In genomic region chr15:25844542-25844941, GRCh38 we compare ENCODE assay signal across 1 cellular context.
TF ChIP-seq lines count a peak whose summit lies in the region.

No MANE protein-coding gene starts in this region.

TF ChIP-seq in H1, 55 proteins besides CTCF, POLR2A, EP300 and RAD21:
- TF ChIP-seq ATF3 (IDR thresholded peaks at IDR 0.05; ENCODE audit: insufficient read depth, low read depth, low read length): no peak
- TF ChIP-seq RBBP5 (IDR thresholded peaks at IDR 0.05; ENCODE audit: borderline replicate concordance, low read depth, low read length): no peak
- TF ChIP-seq SIRT6 (IDR thresholded peaks at IDR 0.05; ENCODE audit: low read length): no peak
- TF ChIP-seq GABPA (IDR thresholded peaks at IDR 0.05; ENCODE audit: borderline replicate concordance, insufficient read depth, low read length): no peak
- no peak for TF ChIP-seq YY1 (IDR thresholded peaks at IDR 0.05; ENCODE audit: low read depth, low read length)
- no peak for TF ChIP-seq JUND (IDR thresholded peaks at IDR 0.05; ENCODE audit: low read length)
- no peak for TF ChIP-seq HDAC6 (IDR thresholded peaks at IDR 0.05; ENCODE audit: low read depth, low read length)
- TF ChIP-seq TAF7 (optimal IDR thresholded peaks at IDR 0.05; ENCODE audit: borderline replicate concordance, low read depth, low read length): no peak
- TF ChIP-seq TCF12 (IDR thresholded peaks at IDR 0.05; ENCODE audit: low read depth, low read length): no peak
- TF ChIP-seq GTF2F1 (IDR thresholded peaks at IDR 0.05; ENCODE audit: borderline replicate concordance, low read depth, low read length): no peak
- TF ChIP-seq CREB1 (IDR thresholded peaks at IDR 0.05): no peak
- no peak for TF ChIP-seq JUN (IDR thresholded peaks at IDR 0.05; ENCODE audit: low read depth, low read length)
- TF ChIP-seq, protein P1, sequence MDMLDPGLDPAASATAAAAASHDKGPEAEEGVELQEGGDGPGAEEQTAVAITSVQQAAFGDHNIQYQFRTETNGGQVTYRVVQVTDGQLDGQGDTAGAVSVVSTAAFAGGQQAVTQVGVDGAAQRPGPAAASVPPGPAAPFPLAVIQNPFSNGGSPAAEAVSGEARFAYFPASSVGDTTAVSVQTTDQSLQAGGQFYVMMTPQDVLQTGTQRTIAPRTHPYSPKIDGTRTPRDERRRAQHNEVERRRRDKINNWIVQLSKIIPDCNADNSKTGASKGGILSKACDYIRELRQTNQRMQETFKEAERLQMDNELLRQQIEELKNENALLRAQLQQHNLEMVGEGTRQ (IDR thresholded peaks at IDR 0.05; ENCODE audit: low read length): no peak
- TF ChIP-seq, protein P2, sequence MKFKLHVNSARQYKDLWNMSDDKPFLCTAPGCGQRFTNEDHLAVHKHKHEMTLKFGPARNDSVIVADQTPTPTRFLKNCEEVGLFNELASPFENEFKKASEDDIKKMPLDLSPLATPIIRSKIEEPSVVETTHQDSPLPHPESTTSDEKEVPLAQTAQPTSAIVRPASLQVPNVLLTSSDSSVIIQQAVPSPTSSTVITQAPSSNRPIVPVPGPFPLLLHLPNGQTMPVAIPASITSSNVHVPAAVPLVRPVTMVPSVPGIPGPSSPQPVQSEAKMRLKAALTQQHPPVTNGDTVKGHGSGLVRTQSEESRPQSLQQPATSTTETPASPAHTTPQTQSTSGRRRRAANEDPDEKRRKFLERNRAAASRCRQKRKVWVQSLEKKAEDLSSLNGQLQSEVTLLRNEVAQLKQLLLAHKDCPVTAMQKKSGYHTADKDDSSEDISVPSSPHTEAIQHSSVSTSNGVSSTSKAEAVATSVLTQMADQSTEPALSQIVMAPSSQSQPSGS (IDR thresholded peaks at IDR 0.05; ENCODE audit: low read length): no peak
- no peak for TF ChIP-seq MAFK (IDR thresholded peaks at IDR 0.05; ENCODE audit: low read depth, low read length)
- no peak for TF ChIP-seq POLR2AphosphoS5 (IDR thresholded peaks at IDR 0.05; ENCODE audit: low read depth, low read length)
- no peak for TF ChIP-seq SIN3A (conservative IDR thresholded peaks at IDR 0.05 in 1 of 2, IDR thresholded peaks at IDR 0.05 in 1 of 2; ENCODE audit: low read depth in 1 of 2, low read length in 2 of 2)
